Comparison of ENCODE assay signal across 8 cellular contexts in the genomic region with DNA sequence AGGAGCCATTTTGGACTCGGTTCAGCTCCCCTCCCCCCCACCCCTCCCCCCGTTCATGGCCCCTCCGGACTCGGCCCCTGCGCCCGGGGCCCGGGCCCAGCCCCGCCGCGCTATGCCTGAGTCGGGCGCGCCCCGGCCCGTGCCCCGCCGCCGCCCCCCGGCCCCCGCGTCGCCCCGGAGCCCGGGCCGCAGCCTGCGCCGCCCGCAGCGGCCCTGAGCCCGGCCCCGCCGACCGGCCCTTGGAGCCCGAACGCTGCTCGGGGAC. TPM values are rescaled to one million over a fixed set of nuclear protein-coding genes. Genes with fewer than 3 reads are reported as not detected.
DNase-seq lines count a peak whose midpoint lies in the region; ATAC-seq and TF ChIP-seq lines count a peak whose summit lies in the region.

No MANE protein-coding gene starts in this region.

- H3K27me3 Mint-ChIP-seq in activated CD4-positive, alpha-beta T cell treated with anti-CD3 and anti-CD28 coated beads, Interleukin-2, amount 10 ng/mL, durations not matched to agents 24 days and 14 days, result peaks cover 19% of the 10 kb centered on the region
- no peaks in the 10 kb centered on the region for H3K27me3 Mint-ChIP-seq in activated naive CD8-positive, alpha-beta T cell treated with anti-CD3 and anti-CD28 coated beads for 36 hours

- H3K4me1 Mint-ChIP-seq in activated CD4-positive, alpha-beta T cell treated with anti-CD3 and anti-CD28 coated beads, Interleukin-2, amount 10 ng/mL, durations not matched to agents 24 days and 14 days, result peaks cover 19% of the 10 kb centered on the region
- peaks cover 14% of the 10 kb centered on the region for H3K4me1 Mint-ChIP-seq in activated naive CD8-positive, alpha-beta T cell treated with anti-CD3 and anti-CD28 coated beads for 36 hours

- no peaks in the 10 kb centered on the region for H3K9me3 ChIP-seq in thoracic aorta

- no peak for ATAC-seq in thoracic aorta (ENCODE audit: insufficient number of reproducible peaks, low FRiP score, low read depth)
- no peak for ATAC-seq in GM18517 (IDR thresholded peaks at IDR 0.05; ENCODE audit: unreplicated experiment)

- peak overlapping the region; percentile 99 for H3K4me3 Mint-ChIP-seq in activated CD4-positive, alpha-beta T cell treated with anti-CD3 and anti-CD28 coated beads, Interleukin-2, amount 10 ng/mL, durations not matched to agents 24 days and 14 days
- peak overlapping the region; percentile 55 for H3K4me3 Mint-ChIP-seq in activated naive CD8-positive, alpha-beta T cell treated with anti-CD3 and anti-CD28 coated beads for 36 hours

- H3K27ac ChIP-seq in layer of hippocampus (ENCODE audit: low read depth, low read length), result peak overlapping the region; percentile 73
- H3K27ac ChIP-seq in thoracic aorta, result peak overlapping the region; percentile 38 to 53

- H3K36me3 ChIP-seq in thoracic aorta, result no peaks in the 10 kb centered on the region

- peak overlapping the region; percentile 58 for H3K27ac Mint-ChIP-seq in activated CD4-positive, alpha-beta T cell treated with anti-CD3 and anti-CD28 coated beads, Interleukin-2, amount 10 ng/mL, durations not matched to agents 24 days and 14 days
- H3K27ac Mint-ChIP-seq in activated naive CD8-positive, alpha-beta T cell treated with anti-CD3 and anti-CD28 coated beads for 36 hours, result no peak overlapping the region

- peaks cover 5% of the 10 kb centered on the region for H3K36me3 Mint-ChIP-seq in activated CD4-positive, alpha-beta T cell treated with anti-CD3 and anti-CD28 coated beads, Interleukin-2, amount 10 ng/mL, durations not matched to agents 24 days and 14 days (ENCODE audit: low read depth)
- H3K36me3 Mint-ChIP-seq in activated naive CD8-positive, alpha-beta T cell treated with anti-CD3 and anti-CD28 coated beads for 36 hours, result peaks cover 3% of the 10 kb centered on the region

- TF ChIP-seq CTCF in thoracic aorta (IDR thresholded peaks at IDR 0.05), result no peak

- H3K9me3 Mint-ChIP-seq in activated CD4-positive, alpha-beta T cell treated with anti-CD3 and anti-CD28 coated beads, Interleukin-2, amount 10 ng/mL, durations not matched to agents 24 days and 14 days, result peaks cover 17% of the 10 kb centered on the region
- peaks cover 8% of the 10 kb centered on the region for H3K9me3 Mint-ChIP-seq in activated naive CD8-positive, alpha-beta T cell treated with anti-CD3 and anti-CD28 coated beads for 36 hours

- intact Hi-C loops in activated CD4-positive, alpha-beta T cell treated with anti-CD3 and anti-CD28 coated beads, Interleukin-2, amount 10 ng/mL, durations not matched to agents 24 days and 14 days (cut with micrococcal nuclease), result loop anchor here (1.0 to 10.0 kb wide), 3 partner anchors 42 to 317 kb away; partner anchors contain the start of genes ACAA1, EXOG and OXSR1

- H3K4me3 ChIP-seq in thoracic aorta, result peak overlapping the region; percentile 94

- H3K4me1 ChIP-seq in thoracic aorta (ENCODE audit: control insufficient read depth in 1 of 2, low read depth in 2 of 2), result peaks cover 9 to 21% of the 10 kb centered on the region in 2 donors

- H3K27me3 ChIP-seq in layer of hippocampus (ENCODE audit: control insufficient read depth, insufficient read depth, low read length) (no peaks in the 10 kb centered on the region), thoracic aorta (replicated peaks; ENCODE audit: insufficient read depth) (no peaks in the 10 kb centered on the region)

- no peak for DNase-seq in activated CD4-positive, alpha-beta T cell treated with anti-CD3 and anti-CD28 coated beads, Interleukin-2, amount 10 ng/mL, durations not matched to agents 24 days and 14 days
- no peak for DNase-seq in activated CD4-positive, alpha-beta T cell treated with anti-CD3 and anti-CD28 coated beads for 48 hours
- no peak for DNase-seq in activated naive CD8-positive, alpha-beta T cell treated with anti-CD3 and anti-CD28 coated beads for 36 hours
- DNase-seq in thoracic aorta (ENCODE audit: low spot score) (no peak), DMS114 treated with DMSO at 0.1 percent for 48 hours (lab: John Stamatoyannopoulos, UW; ENCODE audit: unreplicated experiment) (no peak), dedifferentiated amniotic fluid mesenchymal stem cell (ENCODE audit: extremely low spot score) (no peak)

RNA-seq across cellular contexts. Expression of gene ACVR2B, which starts 0.2 kb away (rescaled TPM):
- total RNA-seq in activated CD4-positive, alpha-beta T cell treated with anti-CD3 and anti-CD28 coated beads, Interleukin-2, amount 10 ng/mL, durations not matched to agents 24 days and 14 days, result 12.2 and 12.6 TPM in 2 replicates
- total RNA-seq in activated naive CD8-positive, alpha-beta T cell treated with anti-CD3 and anti-CD28 coated beads for 36 hours, result 1 to 10 TPM; 4.3 to 5.1 TPM
- total RNA-seq in thoracic aorta, result 1 to 10 TPM; 3.7 to 4.0 TPM

RNA-seq across cellular contexts. Expression of gene EXOG, which starts 42.3 kb away (rescaled TPM):
- total RNA-seq in activated CD4-positive, alpha-beta T cell treated with anti-CD3 and anti-CD28 coated beads, Interleukin-2, amount 10 ng/mL, durations not matched to agents 24 days and 14 days, result 18.0 and 20.8 TPM in 2 replicates
- 10 to 100 TPM; 16.8 to 21.7 TPM for total RNA-seq in activated naive CD8-positive, alpha-beta T cell treated with anti-CD3 and anti-CD28 coated beads for 36 hours
- total RNA-seq in thoracic aorta, result 10 to 100 TPM; 14.9 to 16.3 TPM
